8 cellular contexts compared by ENCODE assay signal in the genomic region with DNA sequence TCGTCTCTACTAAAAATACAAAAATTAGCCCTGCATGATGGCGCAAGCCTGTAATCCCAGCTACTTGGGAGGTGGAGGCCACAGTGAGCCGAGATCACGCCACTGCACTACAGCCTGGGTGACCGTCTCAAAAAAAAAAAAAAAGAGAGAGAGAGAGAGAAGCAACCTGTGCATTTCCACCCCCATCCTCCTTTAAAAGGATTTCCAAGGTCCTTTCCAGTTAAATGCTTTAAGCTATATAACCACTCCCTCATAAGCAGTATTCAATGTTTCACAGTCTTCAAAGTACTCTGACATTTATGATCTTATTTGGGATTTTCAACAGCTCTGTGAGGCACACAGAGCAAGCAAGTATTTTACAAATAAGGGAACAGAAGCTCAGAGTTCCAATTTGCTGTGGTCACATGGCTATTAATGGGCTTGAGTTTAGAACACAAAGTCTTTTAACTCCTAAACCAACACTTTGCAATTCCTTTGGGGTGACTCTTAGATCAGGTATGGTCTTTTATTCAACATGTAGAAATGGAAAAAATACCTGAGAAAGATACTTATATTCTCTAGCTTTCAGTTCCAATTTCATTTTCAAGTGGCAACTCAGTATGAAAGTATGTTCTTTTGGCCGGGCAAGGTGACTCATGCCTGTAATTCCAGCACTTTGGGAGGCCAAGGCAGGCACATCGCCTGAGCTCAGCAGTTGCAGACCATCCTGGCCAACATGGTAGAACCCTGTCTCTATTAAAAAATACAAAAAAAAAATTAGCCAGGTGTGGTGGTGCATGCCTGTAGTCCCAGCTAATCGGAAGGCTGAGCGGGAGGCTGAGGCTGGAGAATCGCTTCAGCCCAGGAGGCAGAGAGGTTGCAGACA. TPM values are rescaled to one million over a fixed set of nuclear protein-coding genes. Genes with fewer than 3 reads are reported as not detected.
A peak's percentile ranks its signal among the peaks of the same experiment; 100 is the strongest.
DNase-seq lines count a peak whose midpoint lies in the region; ATAC-seq and TF ChIP-seq lines count a peak whose summit lies in the region.

No MANE protein-coding gene starts in this region.

- POLR2A ChIA-PET in CD4-positive, alpha-beta T cell (lab: Charles Lee): interaction anchor here (1.3 kb wide), 1 partner anchor 15 kb away, joined by 4 read pairs; no protein-coding TSS in a partner anchor

- CTCF ChIA-PET in CD4-positive, alpha-beta T cell (lab: Charles Lee): interaction anchor here (1.0 to 1.5 kb wide), 3 partner anchors 13 to 76 kb away, joined by 3 to 4 read pairs (median 3); no protein-coding TSS in a partner anchor

- no peaks in the 10 kb centered on the region for H3K9me3 Mint-ChIP-seq in CD4-positive, alpha-beta T cell
- no peaks in the 10 kb centered on the region for H3K9me3 Mint-ChIP-seq in HFFc6
- no peaks in the 10 kb centered on the region for H3K9me3 Mint-ChIP-seq in glutamatergic neuron (ENCODE audit: unreplicated experiment)

- peaks cover 5% of the 10 kb centered on the region for H3K4me1 ChIP-seq in fibroblast of lung (ENCODE audit: control insufficient read depth, extremely low read depth, insufficient read depth, low read length)
- peaks cover 16 to 28% (median 25%) of the 10 kb centered on the region in 3 donors for H3K4me1 ChIP-seq in skeletal muscle tissue (ENCODE audit: control insufficient read depth in 3 of 3, insufficient read depth in 3 of 3, low read length in 3 of 3)

- H3K36me3 ChIP-seq in fibroblast of lung (ENCODE audit: control insufficient read depth, insufficient read depth, low read length): no peaks in the 10 kb centered on the region
- H3K36me3 ChIP-seq in skeletal muscle tissue (ENCODE audit: control insufficient read depth in 3 of 3, insufficient read depth in 3 of 3, low read length in 3 of 3): no peaks in the 10 kb centered on the region

- peaks cover 16% of the 10 kb centered on the region for H3K79me2 ChIP-seq in fibroblast of lung (ENCODE audit: control insufficient read depth, insufficient read depth, low read length)

- H3K36me3 Mint-ChIP-seq in CD4-positive, alpha-beta T cell (ENCODE audit: low read depth): peaks cover 14% of the 10 kb centered on the region
- no peaks in the 10 kb centered on the region for H3K36me3 Mint-ChIP-seq in HFFc6 (ENCODE audit: low read depth)
- H3K36me3 Mint-ChIP-seq in glutamatergic neuron (ENCODE audit: unreplicated experiment): no peaks in the 10 kb centered on the region

- H3K9me3 ChIP-seq in CD4-positive, alpha-beta T cell (ENCODE audit: control insufficient read depth, low read length): no peaks in the 10 kb centered on the region
- H3K9me3 ChIP-seq in fibroblast of lung (ENCODE audit: control insufficient read depth, insufficient read depth, low read depth, low read length) (no peaks in the 10 kb centered on the region), skeletal muscle tissue (ENCODE audit: control insufficient read depth in 3 of 3, low read length in 3 of 3) (no peaks in the 10 kb centered on the region)

- no peaks in the 10 kb centered on the region for H3K27me3 ChIP-seq in CD4-positive, alpha-beta T cell (ENCODE audit: control insufficient read depth, insufficient read depth, low read length)
- H3K27me3 ChIP-seq in fibroblast of lung (ENCODE audit: control insufficient read depth, insufficient read depth, low read length): no peaks in the 10 kb centered on the region
- H3K27me3 ChIP-seq in skeletal muscle tissue (ENCODE audit: control insufficient read depth in 3 of 3, insufficient read depth in 3 of 3, low read length in 3 of 3): no peaks in the 10 kb centered on the region

- peaks cover 52% of the 10 kb centered on the region for H3K4me1 Mint-ChIP-seq in CD4-positive, alpha-beta T cell (ENCODE audit: low read depth)
- peaks cover 59% of the 10 kb centered on the region for H3K4me1 Mint-ChIP-seq in HFFc6 (ENCODE audit: low read depth)
- no peaks in the 10 kb centered on the region for H3K4me1 Mint-ChIP-seq in glutamatergic neuron (ENCODE audit: low read depth, unreplicated experiment)

- no peak overlapping the region for H3K4me3 Mint-ChIP-seq in CD4-positive, alpha-beta T cell
- H3K4me3 Mint-ChIP-seq in HFFc6 (peak overlapping the region; percentile 71), glutamatergic neuron (ENCODE audit: unreplicated experiment) (no peak overlapping the region)

- no peak for TF ChIP-seq CTCF in CD4-positive, alpha-beta T cell (IDR thresholded peaks at IDR 0.05)
- TF ChIP-seq CTCF in HFFc6 (IDR thresholded peaks at IDR 0.05) (no peak), WI38 (IDR thresholded peaks at IDR 0.05; ENCODE audit: low read depth, low read length) (no peak), fibroblast of lung (conservative IDR thresholded peaks at IDR 0.05 in 1 of 2, IDR thresholded peaks at IDR 0.05 in 1 of 2; ENCODE audit: low read depth in 1 of 2, low read length in 2 of 2) (no peak), glutamatergic neuron (IDR thresholded peaks at IDR 0.05; ENCODE audit: partially characterized antibody, unreplicated experiment) (no peak)

- H3K9ac ChIP-seq in fibroblast of lung (ENCODE audit: insufficient read depth, low read length) (no peak overlapping the region), skeletal muscle tissue (ENCODE audit: low read depth in 1 of 3, low read length in 3 of 3) (peak overlapping the region in 2 of 3 donors; percentile 4 to 62)

- no peak for DNase-seq in CD4-positive, alpha-beta T cell
- DNase-seq in HFFc6 (peak; percentile 85), fibroblast of lung (ENCODE audit: low read depth in 2 of 2) (peak; percentile 59 to 92), NCI-H146 treated with DMSO at 0.1 percent for 48 hours (lab: John Stamatoyannopoulos, UW; ENCODE audit: unreplicated experiment) (no peak), glutamatergic neuron (no peak), SHP77 (lab: John Stamatoyannopoulos, UW) (no peak)

- no peak overlapping the region for H2AFZ ChIP-seq in fibroblast of lung (ENCODE audit: low read length)

- peak overlapping the region; percentile 44 for H3K4me3 ChIP-seq in WI38 (ENCODE audit: low read depth, low read length)
- H3K4me3 ChIP-seq in fibroblast of lung (replicated peaks in 1 of 4; ENCODE audit: control extremely low read depth in 1 of 4, insufficient read depth in 1 of 4, low read depth in 3 of 4, low read length in 4 of 4): peak overlapping the region in 2 of 4 experiments; percentile 15 to 29
- peak overlapping the region in 2 of 3 donors; percentile 40 to 43 for H3K4me3 ChIP-seq in skeletal muscle tissue (ENCODE audit: low read length in 3 of 3)

- intact Hi-C loops in CD4-positive, alpha-beta T cell (cut with DNase I, micrococcal nuclease): no loop called here

- H3K4me2 ChIP-seq in fibroblast of lung (ENCODE audit: extremely low read depth, insufficient read depth, low read length): peak overlapping the region; percentile 71

- ATAC-seq in CD4-positive, alpha-beta T cell (ENCODE audit: poor library complexity): no peak

- H4K20me1 ChIP-seq in fibroblast of lung (ENCODE audit: control insufficient read depth, extremely low read depth, insufficient read depth, low read length): no peaks in the 10 kb centered on the region

- H3K27me3 Mint-ChIP-seq in CD4-positive, alpha-beta T cell: no peaks in the 10 kb centered on the region
- H3K27me3 Mint-ChIP-seq in HFFc6 (ENCODE audit: insufficient read depth) (no peaks in the 10 kb centered on the region), glutamatergic neuron (ENCODE audit: unreplicated experiment) (no peaks in the 10 kb centered on the region)

- H3K27ac ChIP-seq in CD4-positive, alpha-beta T cell (ENCODE audit: low read depth, low read length): no peak overlapping the region
- H3K27ac ChIP-seq in fibroblast of lung (ENCODE audit: insufficient read depth, low read length) (peak overlapping the region; percentile 59), skeletal muscle tissue (ENCODE audit: low read depth, low read length) (peak overlapping the region; percentile 65)

- peak overlapping the region; percentile 37 for H3K27ac Mint-ChIP-seq in CD4-positive, alpha-beta T cell
- H3K27ac Mint-ChIP-seq in HFFc6 (peak overlapping the region; percentile 88), glutamatergic neuron (ENCODE audit: unreplicated experiment) (no peak overlapping the region)

RNA-seq across cellular contexts. Expression of a gene that starts 31.3 kb away (rescaled TPM):
- 10 to 100 TPM; 38.7 to 41.5 TPM for total RNA-seq in CD4-positive, alpha-beta T cell
- 10 to 100 TPM; 53.2 to 60.6 (median 55.6) TPM for total RNA-seq in HFFc6 (2021; fragmentation: NEBNext Ultra II Directional; extraction: Animal tissue kit (Norgen Biotek cat#: 25700))
- total RNA-seq in fibroblast of lung (89.6 and 112 TPM in 2 replicates), skeletal muscle tissue (61.6 TPM), glutamatergic neuron (ENCODE audit: unreplicated experiment) (49.5 TPM)
- polyA plus RNA-seq in fibroblast of lung: 35.0 and 46.7 TPM in 2 replicates
- 29.9 and 37.6 TPM in 2 replicates for polyA plus RNA-seq in fibroblast of lung (2012)
- polyA minus RNA-seq in fibroblast of lung (ENCODE audit: low replicate concordance): 75.2 and 157 TPM in 2 replicates

Comparison
In these comparisons a context has a peak if more than half of its experiments do, and no peak if none do; other contexts are left out.
1. DNase-seq: peak in HFFc6 (single experiment) and fibroblast of lung (2 of 2); none in CD4-positive, alpha-beta T cell (0 of 10), NCI-H146 treated with DMSO at 0.1 percent for 48 hours (single experiment), glutamatergic neuron (single experiment) and SHP77 (0 of 2).